30 cellular contexts compared by ENCODE assay signal in the genomic region with DNA sequence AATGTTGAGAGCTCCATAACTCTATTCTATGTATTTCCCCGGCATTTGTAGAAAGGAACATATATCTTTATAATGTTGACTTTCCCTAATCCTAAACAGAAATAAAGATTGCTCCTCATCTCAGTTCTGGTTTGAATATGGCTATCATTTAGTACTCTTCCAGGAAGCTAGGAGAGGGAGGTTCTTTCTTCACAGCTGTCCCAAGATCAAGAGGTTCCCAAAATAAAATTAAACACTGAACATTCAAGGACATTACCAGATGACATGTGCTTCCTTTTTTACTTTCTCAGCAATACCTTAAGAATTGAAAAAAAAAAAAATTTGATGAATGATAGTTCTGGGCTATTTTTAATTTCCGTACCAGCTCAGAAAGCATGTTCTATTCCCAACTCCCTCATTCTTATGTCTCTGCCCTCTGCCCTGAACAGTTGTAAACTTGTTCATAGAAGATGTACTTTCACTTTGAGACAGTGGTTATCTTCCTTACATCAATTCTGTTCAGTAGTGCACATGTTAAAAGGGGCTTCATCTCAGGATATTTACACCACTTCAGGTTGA.
"Had no signal": no experiment of that assay in that cellular context is flagged by ENCODE, and none has a peak within 500 bp of the region (broad histone marks: within the 10 kb centered on the region; RNA-seq: fewer than 3 reads in every experiment).

No MANE protein-coding gene starts in this region.

- H3K4me1 ChIP-seq: left lung, lower lobe of right lung, stomach, testis, thyroid gland, transverse colon, upper lobe of left lung, vagina had no signal

- H3K27me3 ChIP-seq: left lung, neutrophil, ovary, stomach, testis, thyroid gland, transverse colon, upper lobe of left lung, vagina had no signal

- H3K4me3 ChIP-seq: left lung, lower lobe of right lung, ovary, smooth muscle cell, stomach, testis, thyroid gland, transverse colon, upper lobe of left lung, vagina had no signal

- H3K27me3 Mint-ChIP-seq: natural killer cell treated with Interleukin-12 subunit alpha and Interleukin-12 subunit beta and Interleukin-15 and Interleukin-18, amount 100 ng/mL, for 72 hours; progenitor cell of endocrine pancreas had no signal

- H3K36me3 Mint-ChIP-seq: immature natural killer cell; naive thymus-derived CD4-positive, alpha-beta T cell; natural killer cell treated with Interleukin-12 subunit alpha and Interleukin-12 subunit beta and Interleukin-15 and Interleukin-18, amount 100 ng/mL, for 72 hours; stimulated activated naive B cell treated with anti-CD40 and anti-IgM and Interleukin-4, amounts not matched to agents 10 μg/mL and 1 μg/mL and 100 μg/mL, for 72 hours had no signal

- H3K27ac ChIP-seq: left lung, lower lobe of right lung, neutrophil, ovary, stomach, testis, thyroid gland, transverse colon, upper lobe of left lung, vagina had no signal

- H3K4me3 Mint-ChIP-seq: immature natural killer cell; naive thymus-derived CD4-positive, alpha-beta T cell; natural killer cell treated with Interleukin-12 subunit alpha and Interleukin-12 subunit beta and Interleukin-15 and Interleukin-18, amount 100 ng/mL, for 72 hours; neural crest cell; stimulated activated naive B cell treated with anti-CD40 and anti-IgM and Interleukin-4, amounts not matched to agents 10 μg/mL and 1 μg/mL and 100 μg/mL, for 72 hours had no signal

- ATAC-seq: left colon; left lung; naive thymus-derived CD4-positive, alpha-beta T cell; natural killer cell treated with Interleukin-12 subunit alpha and Interleukin-12 subunit beta and Interleukin-15 and Interleukin-18, amount 100 ng/mL, for 72 hours; right cardiac atrium; sciatic nerve; stimulated activated naive B cell treated with anti-CD40 and anti-IgM and Interleukin-4, amounts not matched to agents 10 μg/mL and 1 μg/mL and 100 μg/mL, for 72 hours; stimulated activated naive CD8-positive, alpha-beta T cell treated with anti-CD3 and anti-CD28 coated beads, Interleukin-15, Interleukin-2, amounts not matched to agents 100 U/mL and 50 U/mL, for 24 hours had no signal

- H3K9me3 Mint-ChIP-seq: neural crest cell had no signal

- H3K27ac Mint-ChIP-seq: immature natural killer cell; naive thymus-derived CD4-positive, alpha-beta T cell; natural killer cell treated with Interleukin-12 subunit alpha and Interleukin-12 subunit beta and Interleukin-15 and Interleukin-18, amount 100 ng/mL, for 72 hours; progenitor cell of endocrine pancreas; stimulated activated naive B cell treated with anti-CD40 and anti-IgM and Interleukin-4, amounts not matched to agents 10 μg/mL and 1 μg/mL and 100 μg/mL, for 72 hours had no signal

- H3K9me3 ChIP-seq: left lung, lower lobe of right lung, neutrophil, ovary, stomach, testis, thyroid gland, transverse colon, upper lobe of left lung, vagina had no signal

- DNase-seq: hypothalamus; immature natural killer cell; kidney; left colon; left lung; lower lobe of right lung; mammary epithelial cell; mesenchymal stem cell; naive thymus-derived CD4-positive, alpha-beta T cell; ovary; retina; right cardiac atrium; stimulated activated CD4-positive, alpha-beta T cell treated with anti-CD3 and anti-CD28 coated beads, Interleukin-12 subunit alpha, Interleukin-12 subunit beta, amount 100 ng/mL, for 4 hours; stimulated activated CD4-positive, alpha-beta T cell treated with anti-CD3 and anti-CD28 coated beads, Interleukin-15, amount 100 ng/mL, for 24 hours; stimulated activated CD4-positive, alpha-beta T cell treated with anti-CD3 and anti-CD28 coated beads, Interleukin-2, amount 100 ng/mL, for 24 hours; stimulated activated CD4-positive, alpha-beta T cell treated with anti-CD3 and anti-CD28 coated beads, Interleukin-4, amount 100 ng/mL, for 1 hour; stimulated activated naive B cell treated with anti-CD40 and anti-IgM and Interleukin-4, amounts not matched to agents 10 μg/mL and 1 μg/mL and 100 μg/mL, for 72 hours; stimulated activated naive CD8-positive, alpha-beta T cell treated with anti-CD3 and anti-CD28 coated beads, Interleukin-15, Interleukin-2, amounts not matched to agents 100 U/mL and 50 U/mL, for 24 hours; stomach; testis; thyroid gland; transverse colon; upper lobe of left lung had no signal

- H3K36me3 ChIP-seq: left lung, lower lobe of right lung, neutrophil, ovary, stomach, thyroid gland, transverse colon, upper lobe of left lung, vagina had no signal

- H3K4me1 Mint-ChIP-seq: immature natural killer cell; naive thymus-derived CD4-positive, alpha-beta T cell; neural crest cell; stimulated activated naive B cell treated with anti-CD40 and anti-IgM and Interleukin-4, amounts not matched to agents 10 μg/mL and 1 μg/mL and 100 μg/mL, for 72 hours had no signal

- H3K4me2 ChIP-seq: smooth muscle cell had no signal
